In genomic region chr6:98574991-98575390, GRCh38 we compare ENCODE assay signal across 19 cellular contexts.
DNase-seq lines count a peak whose midpoint lies in the region; ATAC-seq and TF ChIP-seq lines count a peak whose summit lies in the region.
"Had no signal": no experiment of that assay in that cellular context is flagged by ENCODE, and none has a peak within 500 bp of the region (broad histone marks: within the 10 kb centered on the region; RNA-seq: fewer than 3 reads in every experiment).

No MANE protein-coding gene starts in this region.

- H3K4me1 ChIP-seq in right atrium auricular region (no peaks in the 10 kb centered on the region), body of pancreas (no peaks in the 10 kb centered on the region), transverse colon (peaks cover 0 to 39% (median 16%) of the 10 kb centered on the region in 4 donors)

- ATAC-seq in left cardiac atrium: no peak
- ATAC-seq in body of pancreas: no peak
- ATAC-seq in GM18517 (IDR thresholded peaks at IDR 0.05; ENCODE audit: unreplicated experiment): no peak
- ATAC-seq: natural killer cell; stimulated activated naive CD8-positive, alpha-beta T cell treated with anti-CD3 and anti-CD28 coated beads, Interleukin-15, amount 100 ng/mL, for 72 hours had no signal

- H3K27me3 ChIP-seq in right atrium auricular region (no peaks in the 10 kb centered on the region), body of pancreas (peaks cover 0 to 2% of the 10 kb centered on the region in 2 donors), transverse colon (no peaks in the 10 kb centered on the region)

- WGBS in body of pancreas, 2 donors: 32% methylated on average over 5 of the region's 5 CpGs
- 32 to 58% methylated on average over 3 to 5 of the region's 5 CpGs for WGBS in transverse colon (ENCODE audit: low coverage in 1 of 2), 2 donors

- H3K9me3 ChIP-seq in right atrium auricular region: no peaks in the 10 kb centered on the region
- H3K9me3 ChIP-seq in body of pancreas: no peaks in the 10 kb centered on the region
- no peaks in the 10 kb centered on the region for H3K9me3 ChIP-seq in transverse colon

- no peaks in the 10 kb centered on the region for H3K36me3 ChIP-seq in right atrium auricular region
- H3K36me3 ChIP-seq in body of pancreas (replicated peaks in 1 of 2; ENCODE audit: insufficient read depth in 1 of 2, low read depth in 2 of 2): no peaks in the 10 kb centered on the region
- H3K36me3 ChIP-seq in transverse colon: no peaks in the 10 kb centered on the region

- H3K27ac ChIP-seq in right atrium auricular region: no peak overlapping the region
- no peak overlapping the region for H3K27ac ChIP-seq in body of pancreas
- H3K27ac ChIP-seq in transverse colon: no peak overlapping the region
- H3K27ac ChIP-seq: HL-60 had no signal

- in situ Hi-C loops in transverse colon (cut with MboI; ENCODE audit: low pct_ligation_motif_present in 1 of 4, low pct_unique_long_range_greater_than_20kb in 1 of 4, low sequenced_read_pairs in 3 of 4): no loop called here

- DNase-seq in left cardiac atrium (peak; percentile 22), right atrium auricular region (ENCODE audit: low spot score) (no peak), body of pancreas (peak in 3 of 4 donors; percentile 6 to 14 (median 12)), midbrain (lab: John Stamatoyannopoulos, UW) (peak; percentile 65), transverse colon (peak; percentile 42), retina (no peak)
- DNase-seq in activated CD4-positive, alpha-beta T cell treated with anti-CD3 and anti-CD28 coated beads, Interleukin-2, amount 50 U/mL, for 48 hours: no peak
- DNase-seq: amniotic stem cell; CD4-positive, alpha-beta T cell; DMS79; foreskin fibroblast; H7; natural killer cell; NCI-H1105; Right ventricle myocardium superior; stimulated activated naive CD8-positive, alpha-beta T cell treated with anti-CD3 and anti-CD28 coated beads, Interleukin-15, amount 100 ng/mL, for 72 hours had no signal

- intact Hi-C loops in left cardiac atrium (cut with DNase I): no loop called here
- intact Hi-C loops in body of pancreas (cut with DNase I): no loop called here
- intact Hi-C loops in transverse colon (cut with DNase I; ENCODE audit: low total_unique reads): no loop called here

- TF ChIP-seq POLR2A in body of pancreas (IDR thresholded peaks at IDR 0.05) (no peak), transverse colon (IDR thresholded peaks at IDR 0.05) (no peak)

- TF ChIP-seq CTCF in right atrium auricular region (IDR thresholded peaks at IDR 0.05) (no peak), body of pancreas (IDR thresholded peaks at IDR 0.05) (no peak), transverse colon (IDR thresholded peaks at IDR 0.05) (no peak)

- TF ChIP-seq EP300 in transverse colon (IDR thresholded peaks at IDR 0.05; ENCODE audit: low read depth): no peak

- H3K4me3 ChIP-seq in right atrium auricular region (no peak overlapping the region), body of pancreas (no peak overlapping the region), transverse colon (no peak overlapping the region)
- H3K4me3 ChIP-seq: lung had no signal

Comparison
In these comparisons a context has a peak if more than half of its experiments do, and no peak if none do; other contexts are left out.
1. DNase-seq: peak in left cardiac atrium (single experiment), body of pancreas (3 of 4), midbrain (single experiment) and transverse colon (single experiment); none in right atrium auricular region (single experiment), retina (single experiment) and activated CD4-positive, alpha-beta T cell treated with anti-CD3 and anti-CD28 coated beads, Interleukin-2, amount 50 U/mL, for 48 hours (0 of 2).